8 cellular contexts compared by ENCODE assay signal in the genomic region with DNA sequence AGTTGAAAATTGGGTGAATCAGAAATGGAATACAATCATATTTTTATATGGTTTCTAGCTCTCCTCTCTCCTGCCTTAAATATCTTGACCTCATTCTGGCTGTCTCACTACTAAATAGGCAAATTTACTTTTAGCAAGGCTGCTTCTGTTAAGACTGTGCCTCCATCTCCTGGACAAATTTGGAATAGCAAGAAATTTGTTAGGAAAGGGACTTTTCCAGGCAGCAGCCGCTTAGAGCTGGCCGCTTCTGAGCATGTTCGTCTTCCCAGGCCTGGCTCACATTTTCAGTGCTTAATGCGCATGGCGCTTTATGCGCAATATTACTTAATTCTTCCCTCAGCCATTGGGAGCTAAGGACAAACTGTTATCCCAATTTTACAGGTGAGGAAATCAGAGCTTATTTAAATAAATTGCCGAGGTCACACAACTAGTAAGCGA. TPM values are rescaled to one million over a fixed set of nuclear protein-coding genes. Genes with fewer than 3 reads are reported as not detected.
DNase-seq lines count a peak whose midpoint lies in the region; ATAC-seq and TF ChIP-seq lines count a peak whose summit lies in the region.

No MANE protein-coding gene starts in this region.

- no peaks in the 10 kb centered on the region for H3K27me3 Mint-ChIP-seq in T-helper 17 cell

- no peak overlapping the region for H3K4me3 ChIP-seq in kidney epithelial cell (ENCODE audit: low read depth, low read length)
- H3K4me3 ChIP-seq in spleen: peak overlapping the region in 1 of 8 donors; percentile 98

- peaks cover 28% of the 10 kb centered on the region for H3K4me1 Mint-ChIP-seq in T-helper 17 cell

- peak overlapping the region; percentile 61 for H3K4me3 Mint-ChIP-seq in T-helper 17 cell

- H3K27me3 ChIP-seq in kidney epithelial cell (ENCODE audit: control insufficient read depth, insufficient read depth, low read length) (no peaks in the 10 kb centered on the region), spleen (replicated peaks in 1 of 7) (no peaks in the 10 kb centered on the region)

- 40 to 52% (median 48%) methylated on average over 8 of the region's 8 CpGs for WGBS in spleen, 5 donors

- peaks cover 23 to 59% (median 42%) of the 10 kb centered on the region in 6 donors for H3K4me1 ChIP-seq in spleen

- peak; percentile 87 for DNase-seq in ACHN
- peak; percentile 69 for DNase-seq in GM10266 (ENCODE audit: extremely low spot score)
- DNase-seq in NCI-H1930 (lab: John Stamatoyannopoulos, UW): peak; percentile 62 to 75
- peak in 2 of 3 donors; percentile 13 to 43 for DNase-seq in T-helper 17 cell
- no peak for DNase-seq in kidney epithelial cell (ENCODE audit: low read depth)
- no peak for DNase-seq in spleen
- no peak for DNase-seq in HPDE6-E6E7 (ENCODE audit: extremely low spot score)

- TF ChIP-seq CTCF in GM10266 (IDR thresholded peaks at IDR 0.05; ENCODE audit: control insufficient read depth, insufficient read depth, low read depth, missing control alignments): peak; percentile 72
- peak; percentile 74 for TF ChIP-seq CTCF in kidney epithelial cell (IDR thresholded peaks at IDR 0.05; ENCODE audit: insufficient read depth, low read length, poor library complexity, severe bottlenecking)
- peak; percentile 65 to 93 (median 84) for TF ChIP-seq CTCF in spleen (IDR thresholded peaks at IDR 0.05 in 8 of 11, conservative IDR thresholded peaks at IDR 0.05 in 3 of 11)

- peak overlapping the region; percentile 96 for H3K27ac Mint-ChIP-seq in T-helper 17 cell

- peak overlapping the region; percentile 88 for H3K27ac ChIP-seq in cingulate gyrus (ENCODE audit: low read depth, low read length)
- peak overlapping the region in 7 of 8 donors; percentile 83 to 95 (median 89) for H3K27ac ChIP-seq in spleen

- intact Hi-C loops in spleen (cut with DNase I; ENCODE audit: low total_unique reads): loop anchor here (10.0 kb wide), 2 partner anchors 171 to 331 kb away; no protein-coding TSS in a partner anchor

- H3K9me3 ChIP-seq in T-helper 17 cell (ENCODE audit: control insufficient read depth, low read length, poor library complexity, severe bottlenecking): no peaks in the 10 kb centered on the region
- H3K9me3 ChIP-seq in spleen: no peaks in the 10 kb centered on the region

- no peak for TF ChIP-seq POLR2A in spleen (IDR thresholded peaks at IDR 0.05)

- in situ Hi-C loops in ACHN (cut with HindIII; ENCODE audit: low pct_ligation_motif_present, low pct_unique_long_range_greater_than_20kb, low sequenced_read_pairs): no loop called here

- H3K36me3 ChIP-seq in kidney epithelial cell (ENCODE audit: control insufficient read depth, insufficient read depth, low read length): no peaks in the 10 kb centered on the region
- H3K36me3 ChIP-seq in spleen: peaks cover 0 to 18% (median 14%) of the 10 kb centered on the region in 6 donors

- peaks cover 6% of the 10 kb centered on the region for H3K36me3 Mint-ChIP-seq in T-helper 17 cell (ENCODE audit: low read depth)

- ATAC-seq in T-helper 17 cell: no peak

RNA-seq across cellular contexts. Expression of a gene that starts 1.7 kb away (rescaled TPM):
- total RNA-seq in T-helper 17 cell: 10 to 100 TPM; 28.4 to 37.3 TPM
- total RNA-seq in kidney epithelial cell: 32.4 and 34.4 TPM in 2 replicates
- 10 to 100 TPM; 29.2 to 41.0 (median 37.4) TPM for total RNA-seq in spleen
- 10 to 100 TPM in 1 of 3 donors, 1 to 10 TPM in 2; 5.1 to 22.7 (median 7.1) TPM for polyA plus RNA-seq in spleen

RNA-seq across cellular contexts. Expression of a gene that starts 34.5 kb away (rescaled TPM):
- total RNA-seq in T-helper 17 cell (10 to 100 TPM in 1 of 2 donors, 1 to 10 TPM in 1; 2.3 to 27.0 TPM), kidney epithelial cell (2.2 TPM in 1 of 2 replicates, not detected in the other), spleen (1 to 10 TPM; 2.6 to 5.7 (median 4.7) TPM)
- polyA plus RNA-seq in spleen: 1 to 10 TPM; 2.2 to 3.9 (median 3.7) TPM

RNA-seq across cellular contexts. Expression of a gene that starts 51.7 kb away (rescaled TPM):
- total RNA-seq in T-helper 17 cell (10 to 100 TPM; 28.9 to 37.0 TPM), kidney epithelial cell (38.9 and 53.1 TPM in 2 replicates), spleen (100 to 1,000 TPM in 2 of 7 donors, 10 to 100 TPM in 5; 54.3 to 133 (median 92.1) TPM)
- polyA plus RNA-seq in spleen: 10 to 100 TPM in 1 of 3 donors, 1 to 10 TPM in 2; 2.6 to 14.9 (median 3.1) TPM

Comparison
In these comparisons a context has a peak if more than half of its experiments do, and no peak if none do; other contexts are left out.
1. DNase-seq: peak in ACHN (single experiment), GM10266 (single experiment), NCI-H1930 (2 of 2) and T-helper 17 cell (2 of 3); none in kidney epithelial cell (single experiment), spleen (single experiment) and HPDE6-E6E7 (single experiment).
2. Peak in every context shown above with its lines, with median percentiles within 50 percentile points of each other: CTCF ChIP-seq.